18 cellular contexts compared by ENCODE assay signal in the genomic region with DNA sequence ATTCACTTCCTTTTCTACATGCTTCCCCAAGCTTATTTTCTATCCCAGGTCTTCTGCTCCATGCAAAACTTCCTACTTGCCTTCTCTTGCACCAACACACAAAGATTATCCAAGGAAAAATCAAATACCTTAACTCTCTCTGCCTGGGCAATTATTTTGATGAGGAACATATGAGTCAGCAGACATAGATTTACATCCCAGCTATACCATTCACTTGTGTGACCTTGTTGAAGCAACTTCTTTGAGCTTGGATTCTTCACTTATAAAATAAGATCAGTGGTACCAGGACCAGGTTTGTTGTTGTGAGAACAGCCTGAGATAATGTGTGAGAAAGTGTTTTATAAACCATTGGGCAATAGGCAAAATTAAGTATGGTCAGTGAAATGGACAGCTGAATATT.
"Had no signal": no experiment of that assay in that cellular context is flagged by ENCODE, and none has a peak within 500 bp of the region (broad histone marks: within the 10 kb centered on the region; RNA-seq: fewer than 3 reads in every experiment).

No MANE protein-coding gene starts in this region.

- H3K4me1 ChIP-seq: left lung, transverse colon, vagina had no signal

- DNase-seq: activated CD4-positive, alpha-beta memory T cell treated with anti-CD3 and anti-CD28 coated beads for 36 hours; activated CD8-positive, alpha-beta memory T cell treated with anti-CD3 and anti-CD28 coated beads, Interleukin-2, amount 10 ng/mL, durations not matched to agents 7 days and 5 days; activated effector memory CD4-positive, alpha-beta T cell treated with anti-CD3 and anti-CD28 coated beads, Interleukin-2, amount 50 U/mL, for 16 hours; activated T-cell treated with anti-CD3 and anti-CD28 coated beads, Interleukin-2, amount 50 U/mL, for 24 hours; amniotic stem cell; brain microvascular endothelial cell; effector memory CD4-positive, alpha-beta T cell; kidney; left lung; mesendoderm; natural killer cell; substantia nigra; transverse colon had no signal

- H3K9me3 ChIP-seq: left lung, neutrophil, transverse colon, vagina had no signal

- H3K4me3 ChIP-seq: left lung, transverse colon, vagina had no signal

- H3K36me3 ChIP-seq: brain microvascular endothelial cell, left lung, neutrophil, transverse colon, vagina had no signal

- H3K27me3 ChIP-seq: brain microvascular endothelial cell, left lung, neutrophil, transverse colon, vagina had no signal

- ATAC-seq: activated CD8-positive, alpha-beta memory T cell treated with anti-CD3 and anti-CD28 coated beads, Interleukin-2, amount 10 ng/mL, durations not matched to agents 7 days and 5 days; left lung; natural killer cell; stimulated activated effector memory CD8-positive, alpha-beta T cell treated with anti-CD3 and anti-CD28 coated beads, Interleukin-12 subunit alpha, Interleukin-12 subunit beta, amount 100 ng/mL, for 72 hours had no signal

- H3K27ac ChIP-seq: brain microvascular endothelial cell, epithelial cell of prostate, left lung, neutrophil, transverse colon, vagina, VCaP had no signal
